ENCODE assay signal across 23 cellular contexts in the genomic region with DNA sequence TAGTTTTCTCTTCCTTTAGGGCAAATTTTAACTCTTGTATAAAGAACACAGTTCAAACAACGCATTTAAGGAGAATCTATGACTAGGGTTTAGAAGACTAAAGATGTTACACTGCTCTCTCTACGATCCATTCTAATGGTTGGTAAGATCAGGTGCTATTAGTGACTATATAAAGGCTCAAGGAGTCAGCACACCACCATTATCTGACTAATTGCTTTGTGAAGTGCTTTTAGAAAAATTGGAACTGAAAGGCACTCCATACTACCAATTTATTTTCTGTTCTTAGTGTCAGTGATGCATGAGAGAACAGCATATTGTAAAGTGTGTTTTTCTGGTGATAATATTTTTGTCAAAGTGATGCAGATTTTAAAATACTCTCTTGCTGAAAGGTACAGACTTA.
DNase-seq lines count a peak whose midpoint lies in the region; ATAC-seq and TF ChIP-seq lines count a peak whose summit lies in the region.
"Had no signal": no experiment of that assay in that cellular context is flagged by ENCODE, and none has a peak within 500 bp of the region (broad histone marks: within the 10 kb centered on the region; RNA-seq: fewer than 3 reads in every experiment).

No MANE protein-coding gene starts in this region.

- intact Hi-C loops in right lobe of liver (cut with DNase I): no loop called here

- no peaks in the 10 kb centered on the region for H4K20me1 ChIP-seq in OCI-LY3 (ENCODE audit: insufficient read depth, low read length)

- ATAC-seq in HG02981 (IDR thresholded peaks at IDR 0.05; ENCODE audit: unreplicated experiment) (no peak), right lobe of liver (no peak)
- ATAC-seq: activated T-helper 17 cell treated with anti-CD3 and anti-CD28 coated beads, Interleukin-2, amount 50 U/mL, for 72 hours; stimulated activated naive B cell treated with anti-CD40 and anti-IgM and Interleukin-4, amounts not matched to agents 10 μg/mL and 1 μg/mL and 100 μg/mL, for 72 hours had no signal

- H3K9ac ChIP-seq in OCI-LY3 (ENCODE audit: low read length): no peak overlapping the region

- DNase-seq in NCI-H1092 (lab: John Stamatoyannopoulos, UW) (peak; percentile 36), NCI-H1417 treated with DMSO at 0.1 percent for 48 hours (lab: John Stamatoyannopoulos, UW) (peak; percentile 92), NCI-H2107 treated with DMSO at 0.1 percent for 48 hours (lab: John Stamatoyannopoulos, UW; ENCODE audit: unreplicated experiment) (peak; percentile 89), AG08396 (ENCODE audit: low spot score) (no peak), right lobe of liver (no peak)
- DNase-seq: activated CD4-positive, alpha-beta T cell treated with anti-CD3 and anti-CD28 coated beads, Interleukin-2, amount 50 U/mL, for 48 hours; activated CD8-positive, alpha-beta memory T cell treated with anti-CD3 and anti-CD28 coated beads, Interleukin-2, amount 50 U/mL, for 4 hours; activated naive CD4-positive, alpha-beta T cell treated with anti-CD3 and anti-CD28 coated beads, Interleukin-2, amount 50 U/mL, for 16 hours; amniotic stem cell; brain microvascular endothelial cell; H7; kidney; MV-4-11; naive B cell; nucleus accumbens; RPMI8226; sigmoid colon; stimulated activated naive B cell treated with anti-CD40 and anti-IgM and Interleukin-4, amounts not matched to agents 10 μg/mL and 1 μg/mL and 100 μg/mL, for 72 hours had no signal

- TF ChIP-seq POLR2A in right lobe of liver (IDR thresholded peaks at IDR 0.05): no peak

- TF ChIP-seq CTCF in OCI-LY3 (IDR thresholded peaks at IDR 0.05; ENCODE audit: low read depth, low read length) (no peak), right lobe of liver (IDR thresholded peaks at IDR 0.05) (no peak)

- H3K27ac ChIP-seq in OCI-LY3 (ENCODE audit: low read length) (no peak overlapping the region), right lobe of liver (no peak overlapping the region)
- H3K27ac ChIP-seq: brain microvascular endothelial cell, prostate gland, sigmoid colon, SJSA1 had no signal

- 32% methylated on average over 2 of the region's 2 CpGs for WGBS in right lobe of liver (ENCODE audit: insufficient coverage, low coverage, low lambda C conversion rate, missing lambda C conversion rate)

- H3K9me3 ChIP-seq in OCI-LY3 (ENCODE audit: insufficient read depth, low read length) (no peaks in the 10 kb centered on the region), right lobe of liver (no peaks in the 10 kb centered on the region)
- H3K9me3 ChIP-seq: prostate gland, sigmoid colon, SJSA1 had no signal

- H3K36me3 ChIP-seq in OCI-LY3 (replicated peaks; ENCODE audit: low read depth, low read length) (no peaks in the 10 kb centered on the region), right lobe of liver (no peaks in the 10 kb centered on the region)
- H3K36me3 ChIP-seq: brain microvascular endothelial cell, prostate gland, sigmoid colon had no signal

- 0 out of 2 replicates have a peak overlapping the region, but pooled peaks have one; percentile 7 for H3K4me2 ChIP-seq in OCI-LY3 (ENCODE audit: low read length)

- H2AFZ ChIP-seq in OCI-LY3 (ENCODE audit: low read depth, low read length): no peak overlapping the region

- H3K27me3 ChIP-seq in OCI-LY3 (ENCODE audit: low read depth, low read length) (no peaks in the 10 kb centered on the region), right lobe of liver (no peaks in the 10 kb centered on the region)
- H3K27me3 ChIP-seq: brain microvascular endothelial cell, sigmoid colon, SJSA1 had no signal

- H3K4me1 ChIP-seq in OCI-LY3 (ENCODE audit: low read length) (peaks cover 11% of the 10 kb centered on the region), right lobe of liver (no peaks in the 10 kb centered on the region)
- H3K4me1 ChIP-seq: prostate gland, sigmoid colon, SJSA1 had no signal

- H3K4me3 ChIP-seq in OCI-LY3 (ENCODE audit: low read length) (no peak overlapping the region), right lobe of liver (no peak overlapping the region)
- H3K4me3 ChIP-seq: prostate gland, sigmoid colon, SJSA1 had no signal

- H3K79me2 ChIP-seq in OCI-LY3 (ENCODE audit: low read length): no peaks in the 10 kb centered on the region

Comparison
In these comparisons a context has a peak if more than half of its experiments do, and no peak if none do; other contexts are left out.
1. DNase-seq: peak in NCI-H1092 (single experiment), NCI-H1417 treated with DMSO at 0.1 percent for 48 hours (single experiment) and NCI-H2107 treated with DMSO at 0.1 percent for 48 hours (single experiment); none in AG08396 (single experiment) and right lobe of liver (0 of 3).